In genomic region chr4:1792832-1793495, GRCh38 we compare ENCODE assay signal across 1 cellular context.
TF ChIP-seq lines count a peak whose summit lies in the region.

FGFR3 (plus strand) TSS chr4:1793293; CDS start chr4:1793935, 642 bp downstream.

TF ChIP-seq in HepG2, 621 proteins besides CTCF, POLR2A, EP300 and RAD21 (continued from another document and continues in another):
- TF ChIP-seq, protein P1, sequence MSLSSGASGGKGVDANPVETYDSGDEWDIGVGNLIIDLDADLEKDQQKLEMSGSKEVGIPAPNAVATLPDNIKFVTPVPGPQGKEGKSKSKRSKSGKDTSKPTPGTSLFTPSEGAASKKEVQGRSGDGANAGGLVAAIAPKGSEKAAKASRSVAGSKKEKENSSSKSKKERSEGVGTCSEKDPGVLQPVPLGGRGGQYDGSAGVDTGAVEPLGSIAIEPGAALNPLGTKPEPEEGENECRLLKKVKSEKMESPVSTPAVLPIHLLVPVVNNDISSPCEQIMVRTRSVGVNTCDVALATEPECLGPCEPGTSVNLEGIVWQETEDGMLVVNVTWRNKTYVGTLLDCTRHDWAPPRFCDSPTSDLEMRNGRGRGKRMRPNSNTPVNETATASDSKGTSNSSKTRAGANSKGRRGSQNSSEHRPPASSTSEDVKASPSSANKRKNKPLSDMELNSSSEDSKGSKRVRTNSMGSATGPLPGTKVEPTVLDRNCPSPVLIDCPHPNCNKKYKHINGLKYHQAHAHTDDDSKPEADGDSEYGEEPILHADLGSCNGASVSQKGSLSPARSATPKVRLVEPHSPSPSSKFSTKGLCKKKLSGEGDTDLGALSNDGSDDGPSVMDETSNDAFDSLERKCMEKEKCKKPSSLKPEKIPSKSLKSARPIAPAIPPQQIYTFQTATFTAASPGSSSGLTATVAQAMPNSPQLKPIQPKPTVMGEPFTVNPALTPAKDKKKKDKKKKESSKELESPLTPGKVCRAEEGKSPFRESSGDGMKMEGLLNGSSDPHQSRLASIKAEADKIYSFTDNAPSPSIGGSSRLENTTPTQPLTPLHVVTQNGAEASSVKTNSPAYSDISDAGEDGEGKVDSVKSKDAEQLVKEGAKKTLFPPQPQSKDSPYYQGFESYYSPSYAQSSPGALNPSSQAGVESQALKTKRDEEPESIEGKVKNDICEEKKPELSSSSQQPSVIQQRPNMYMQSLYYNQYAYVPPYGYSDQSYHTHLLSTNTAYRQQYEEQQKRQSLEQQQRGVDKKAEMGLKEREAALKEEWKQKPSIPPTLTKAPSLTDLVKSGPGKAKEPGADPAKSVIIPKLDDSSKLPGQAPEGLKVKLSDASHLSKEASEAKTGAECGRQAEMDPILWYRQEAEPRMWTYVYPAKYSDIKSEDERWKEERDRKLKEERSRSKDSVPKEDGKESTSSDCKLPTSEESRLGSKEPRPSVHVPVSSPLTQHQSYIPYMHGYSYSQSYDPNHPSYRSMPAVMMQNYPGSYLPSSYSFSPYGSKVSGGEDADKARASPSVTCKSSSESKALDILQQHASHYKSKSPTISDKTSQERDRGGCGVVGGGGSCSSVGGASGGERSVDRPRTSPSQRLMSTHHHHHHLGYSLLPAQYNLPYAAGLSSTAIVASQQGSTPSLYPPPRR (CRISPR knock-in tag; IDR thresholded peaks at IDR 0.05; ENCODE audit: borderline replicate concordance): no peak; the same call in 1 of the 2 replicates
- TF ChIP-seq SP4 (CRISPR knock-in tag; IDR thresholded peaks at IDR 0.05): peak; percentile 73; the same call in 1 of the 2 replicates
- TF ChIP-seq ZNF33A (CRISPR knock-in tag; IDR thresholded peaks at IDR 0.05; ENCODE audit: borderline replicate concordance): no peak
- TF ChIP-seq ZNF589 (CRISPR knock-in tag; conservative IDR thresholded peaks at IDR 0.05): no peak
- no peak for TF ChIP-seq NR2F2 (IDR thresholded peaks at IDR 0.05; ENCODE audit: borderline replicate concordance, low read depth)
- TF ChIP-seq TCF7L2 (IDR thresholded peaks at IDR 0.05; ENCODE audit: low read depth, low read length): no peak
- TF ChIP-seq, protein P2, sequence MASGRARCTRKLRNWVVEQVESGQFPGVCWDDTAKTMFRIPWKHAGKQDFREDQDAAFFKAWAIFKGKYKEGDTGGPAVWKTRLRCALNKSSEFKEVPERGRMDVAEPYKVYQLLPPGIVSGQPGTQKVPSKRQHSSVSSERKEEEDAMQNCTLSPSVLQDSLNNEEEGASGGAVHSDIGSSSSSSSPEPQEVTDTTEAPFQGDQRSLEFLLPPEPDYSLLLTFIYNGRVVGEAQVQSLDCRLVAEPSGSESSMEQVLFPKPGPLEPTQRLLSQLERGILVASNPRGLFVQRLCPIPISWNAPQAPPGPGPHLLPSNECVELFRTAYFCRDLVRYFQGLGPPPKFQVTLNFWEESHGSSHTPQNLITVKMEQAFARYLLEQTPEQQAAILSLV (CRISPR knock-in tag; IDR thresholded peaks at IDR 0.05; ENCODE audit: borderline replicate concordance): no peak
- no peak for TF ChIP-seq ZNF292 (CRISPR knock-in tag; IDR thresholded peaks at IDR 0.05; ENCODE audit: borderline replicate concordance, low read depth)
- TF ChIP-seq ZNF776 (CRISPR knock-in tag; IDR thresholded peaks at IDR 0.05): no peak
- peak; percentile 62; the same call in 1 of the 3 replicates for TF ChIP-seq MXI1 (IDR thresholded peaks at IDR 0.05; ENCODE audit: borderline replicate concordance, low read depth, low read length)
- TF ChIP-seq JDP2 (CRISPR knock-in tag; IDR thresholded peaks at IDR 0.05; ENCODE audit: borderline replicate concordance): no peak; the same call in 1 of the 2 replicates
- no peak for TF ChIP-seq ZNF597 (CRISPR knock-in tag; IDR thresholded peaks at IDR 0.05)
- no peak for TF ChIP-seq TRIM22 (IDR thresholded peaks at IDR 0.05)
- no peak; the same call in 1 of the 2 replicates for TF ChIP-seq SRY (CRISPR knock-in tag; IDR thresholded peaks at IDR 0.05)
- TF ChIP-seq AGO1 (IDR thresholded peaks at IDR 0.05; ENCODE audit: low read depth, low read length, poor library complexity, severe bottlenecking): no peak
- no peak for TF ChIP-seq ZKSCAN1 (IDR thresholded peaks at IDR 0.05; ENCODE audit: low read length)
- no peak for TF ChIP-seq ZNF720 (CRISPR knock-in tag; IDR thresholded peaks at IDR 0.05)
- TF ChIP-seq MIXL1 (CRISPR knock-in tag; IDR thresholded peaks at IDR 0.05): no peak
- no peak for TF ChIP-seq NCOA5 (CRISPR knock-in tag; IDR thresholded peaks at IDR 0.05)
- no peak; the same call in none of the 2 replicates for TF ChIP-seq ZNF777 (CRISPR knock-in tag; IDR thresholded peaks at IDR 0.05)
- TF ChIP-seq ZSCAN9 (CRISPR knock-in tag; IDR thresholded peaks at IDR 0.05; ENCODE audit: borderline replicate concordance): no peak
- no peak for TF ChIP-seq EHMT2 (IDR thresholded peaks at IDR 0.05; ENCODE audit: borderline replicate concordance, low read depth, low read length)
- no peak for TF ChIP-seq ZMAT5 (CRISPR knock-in tag; IDR thresholded peaks at IDR 0.05; ENCODE audit: borderline replicate concordance, low read depth)
- no peak for TF ChIP-seq FOSL2 (CRISPR knock-in tag; IDR thresholded peaks at IDR 0.05)
- TF ChIP-seq ZNF33B (CRISPR knock-in tag; IDR thresholded peaks at IDR 0.05): no peak
- TF ChIP-seq, protein P3, sequence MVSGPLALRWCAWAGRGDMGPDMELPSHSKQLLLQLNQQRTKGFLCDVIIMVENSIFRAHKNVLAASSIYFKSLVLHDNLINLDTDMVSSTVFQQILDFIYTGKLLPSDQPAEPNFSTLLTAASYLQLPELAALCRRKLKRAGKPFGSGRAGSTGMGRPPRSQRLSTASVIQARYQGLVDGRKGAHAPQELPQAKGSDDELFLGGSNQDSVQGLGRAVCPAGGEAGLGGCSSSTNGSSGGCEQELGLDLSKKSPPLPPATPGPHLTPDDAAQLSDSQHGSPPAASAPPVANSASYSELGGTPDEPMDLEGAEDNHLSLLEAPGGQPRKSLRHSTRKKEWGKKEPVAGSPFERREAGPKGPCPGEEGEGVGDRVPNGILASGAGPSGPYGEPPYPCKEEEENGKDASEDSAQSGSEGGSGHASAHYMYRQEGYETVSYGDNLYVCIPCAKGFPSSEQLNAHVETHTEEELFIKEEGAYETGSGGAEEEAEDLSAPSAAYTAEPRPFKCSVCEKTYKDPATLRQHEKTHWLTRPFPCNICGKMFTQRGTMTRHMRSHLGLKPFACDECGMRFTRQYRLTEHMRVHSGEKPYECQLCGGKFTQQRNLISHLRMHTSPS (CRISPR knock-in tag; IDR thresholded peaks at IDR 0.05; ENCODE audit: low read depth): peak; percentile 43; the same call in 1 of the 2 replicates
- TF ChIP-seq ZNF260 (CRISPR knock-in tag; IDR thresholded peaks at IDR 0.05; ENCODE audit: borderline replicate concordance, low read depth): no peak
- TF ChIP-seq THYN1 (CRISPR knock-in tag; IDR thresholded peaks at IDR 0.05; ENCODE audit: borderline replicate concordance, low read depth): no peak
- TF ChIP-seq ZNF383 (CRISPR knock-in tag; IDR thresholded peaks at IDR 0.05; ENCODE audit: borderline replicate concordance): no peak
- 0 out of 2 replicates have a peak, but pooled peaks have one; percentile 47 for TF ChIP-seq ZNF749 (CRISPR knock-in tag; IDR thresholded peaks at IDR 0.05; ENCODE audit: borderline replicate concordance)
- TF ChIP-seq ZNF503 (CRISPR knock-in tag; IDR thresholded peaks at IDR 0.05): no peak
- no peak for TF ChIP-seq GMEB1 (CRISPR knock-in tag; IDR thresholded peaks at IDR 0.05; ENCODE audit: borderline replicate concordance)
- TF ChIP-seq, protein P4, sequence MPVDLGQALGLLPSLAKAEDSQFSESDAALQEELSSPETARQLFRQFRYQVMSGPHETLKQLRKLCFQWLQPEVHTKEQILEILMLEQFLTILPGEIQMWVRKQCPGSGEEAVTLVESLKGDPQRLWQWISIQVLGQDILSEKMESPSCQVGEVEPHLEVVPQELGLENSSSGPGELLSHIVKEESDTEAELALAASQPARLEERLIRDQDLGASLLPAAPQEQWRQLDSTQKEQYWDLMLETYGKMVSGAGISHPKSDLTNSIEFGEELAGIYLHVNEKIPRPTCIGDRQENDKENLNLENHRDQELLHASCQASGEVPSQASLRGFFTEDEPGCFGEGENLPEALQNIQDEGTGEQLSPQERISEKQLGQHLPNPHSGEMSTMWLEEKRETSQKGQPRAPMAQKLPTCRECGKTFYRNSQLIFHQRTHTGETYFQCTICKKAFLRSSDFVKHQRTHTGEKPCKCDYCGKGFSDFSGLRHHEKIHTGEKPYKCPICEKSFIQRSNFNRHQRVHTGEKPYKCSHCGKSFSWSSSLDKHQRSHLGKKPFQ (CRISPR knock-in tag; IDR thresholded peaks at IDR 0.05; ENCODE audit: insufficient replicate concordance): peak; percentile 77
- no peak for TF ChIP-seq CEBPB (IDR thresholded peaks at IDR 0.05; ENCODE audit: borderline replicate concordance, low read depth, low read length)
- TF ChIP-seq KDM5A (IDR thresholded peaks at IDR 0.05; ENCODE audit: borderline replicate concordance, low read length): no peak
- 0 out of 2 replicates have a peak, but pooled peaks have one; percentile 54 for TF ChIP-seq RXRA (CRISPR knock-in tag; IDR thresholded peaks at IDR 0.05)
- TF ChIP-seq ZNF746 (CRISPR knock-in tag; IDR thresholded peaks at IDR 0.05): no peak
- TF ChIP-seq BORCS8-MEF2B (CRISPR knock-in tag; IDR thresholded peaks at IDR 0.05): no peak; the same call in 1 of the 2 replicates
- no peak for TF ChIP-seq ETV5 (CRISPR knock-in tag; IDR thresholded peaks at IDR 0.05; ENCODE audit: borderline replicate concordance)
- no peak for TF ChIP-seq ZNF143 (CRISPR knock-in tag; IDR thresholded peaks at IDR 0.05)
- TF ChIP-seq TEF (CRISPR knock-in tag; IDR thresholded peaks at IDR 0.05): no peak
- TF ChIP-seq CHD4 (IDR thresholded peaks at IDR 0.05; ENCODE audit: borderline replicate concordance, low read length): no peak
- no peak for TF ChIP-seq KDM4B (CRISPR knock-in tag; IDR thresholded peaks at IDR 0.05)
- TF ChIP-seq ZNF382 (CRISPR knock-in tag; IDR thresholded peaks at IDR 0.05; ENCODE audit: borderline replicate concordance): no peak
- peak; percentile 60 for TF ChIP-seq SP5 (CRISPR knock-in tag; IDR thresholded peaks at IDR 0.05; ENCODE audit: borderline replicate concordance, low read depth)
- TF ChIP-seq HDAC1 (CRISPR knock-in tag; IDR thresholded peaks at IDR 0.05): no peak
- no peak for TF ChIP-seq ATF1 (CRISPR knock-in tag; IDR thresholded peaks at IDR 0.05)
- TF ChIP-seq KMT2B (CRISPR knock-in tag; IDR thresholded peaks at IDR 0.05): no peak
- no peak for TF ChIP-seq NFE2L2 (IDR thresholded peaks at IDR 0.05; ENCODE audit: low read length)
- peak; percentile 61 for TF ChIP-seq YY1 (IDR thresholded peaks at IDR 0.05; ENCODE audit: insufficient read depth, insufficient replicate concordance, low read depth, low read length)
- TF ChIP-seq SNRNP70 (IDR thresholded peaks at IDR 0.05; ENCODE audit: low read depth, low read length): no peak
- no peak for TF ChIP-seq PHB2 (IDR thresholded peaks at IDR 0.05; ENCODE audit: partially characterized antibody)
- no peak for TF ChIP-seq ERF (CRISPR knock-in tag; IDR thresholded peaks at IDR 0.05)
- TF ChIP-seq ZNF205 (CRISPR knock-in tag; IDR thresholded peaks at IDR 0.05): no peak
- TF ChIP-seq GTF2F1 (IDR thresholded peaks at IDR 0.05; ENCODE audit: low read length): no peak
- peak; percentile 92 for TF ChIP-seq HNRNPLL (IDR thresholded peaks at IDR 0.05; ENCODE audit: low read depth, low read length, poor library complexity, severe bottlenecking)
